17 cellular contexts compared by ENCODE assay signal in genomic region chr6:158665332-158665731, GRCh38. TPM values are rescaled to one million over a fixed set of nuclear protein-coding genes. Genes with fewer than 3 reads are reported as not detected.
DNase-seq lines count a peak whose midpoint lies in the region; ATAC-seq and TF ChIP-seq lines count a peak whose summit lies in the region.
"Had no signal": no experiment of that assay in that cellular context is flagged by ENCODE, and none has a peak within 500 bp of the region (broad histone marks: within the 10 kb centered on the region; RNA-seq: fewer than 3 reads in every experiment).

No MANE protein-coding gene starts in this region.

- TF ChIP-seq CTCF in CD14-positive monocyte (IDR thresholded peaks at IDR 0.05) (no peak), colonic mucosa (IDR thresholded peaks at IDR 0.05) (no peak), psoas muscle (IDR thresholded peaks at IDR 0.05) (no peak)

- DNase-seq in CD14-positive monocyte (ENCODE audit: low spot score) (no peak), colonic mucosa (peak; percentile 15), psoas muscle (no peak), NOMO-1 treated with DMSO at 0.1 percent for 48 hours (lab: John Stamatoyannopoulos, UW; ENCODE audit: unreplicated experiment) (no peak)
- no peak for DNase-seq in activated CD4-positive, alpha-beta T cell treated with anti-CD3 and anti-CD28 coated beads, Interleukin-2, amount 50 U/mL, for 1 hour
- DNase-seq: BE2C, DMS 273 treated with DMSO at 0.1 percent for 48 hours, EL, NCI-H1105 treated with DMSO at 0.1 percent for 48 hours, NCI-H2171, NCI-H446 treated with DMSO at 0.1 percent for 48 hours, NCI-H82, Peyer's patch, SHP77 treated with DMSO at 0.1 percent for 48 hours had no signal

- H3K36me3 ChIP-seq in BLaER1 treated with 17β-estradiol and CSF1 and Interleukin-3, amounts not matched to agents 10 nM and 100 nM: peaks cover 0 to 21% (median 0%) of the 10 kb centered on the region in 11 experiments; a peak in 7 of 22 replicates
- H3K36me3 ChIP-seq in colonic mucosa (no peaks in the 10 kb centered on the region), psoas muscle (ENCODE audit: insufficient read depth in 1 of 2, low read depth in 1 of 2) (peaks cover 0 to 6% of the 10 kb centered on the region in 2 donors)
- H3K36me3 ChIP-seq: BE2C, Peyer's patch had no signal

- no peaks in the 10 kb centered on the region for H3K9me3 Mint-ChIP-seq in CD14-positive monocyte

- H3K4me3 Mint-ChIP-seq in CD14-positive monocyte: no peak overlapping the region

- H3K36me3 Mint-ChIP-seq in CD14-positive monocyte: peaks cover 27 to 31% of the 10 kb centered on the region in 2 donors

- peak overlapping the region in 5 of 11 experiments; percentile 76 to 92 (median 86); a peak in 4 of 22 replicates for H3K9ac ChIP-seq in BLaER1 treated with 17β-estradiol and CSF1 and Interleukin-3, amounts not matched to agents 10 nM and 100 nM
- H3K9ac ChIP-seq in colonic mucosa (ENCODE audit: low read depth in 2 of 2, low read length in 2 of 2): no peak overlapping the region
- H3K9ac ChIP-seq: KMS-11 had no signal

- peaks cover 18 to 98% (median 65%) of the 10 kb centered on the region in 10 experiments; a peak in 19 of 20 replicates for H3K4me1 ChIP-seq in BLaER1 treated with 17β-estradiol and CSF1 and Interleukin-3, amounts not matched to agents 10 nM and 100 nM
- no peaks in the 10 kb centered on the region for H3K4me1 ChIP-seq in colonic mucosa
- peaks cover 58% of the 10 kb centered on the region for H3K4me1 ChIP-seq in psoas muscle
- H3K4me1 ChIP-seq: BE2C had no signal

- H3K4me3 ChIP-seq in BLaER1 treated with 17β-estradiol and CSF1 and Interleukin-3, amounts not matched to agents 10 nM and 100 nM: no peak overlapping the region
- H3K4me3 ChIP-seq in colonic mucosa (no peak overlapping the region), psoas muscle (no peak overlapping the region)
- H3K4me3 ChIP-seq: Peyer's patch had no signal

- peak overlapping the region; percentile 26 to 100 (median 97) for H3K27ac Mint-ChIP-seq in CD14-positive monocyte

- peaks cover 0 to 4% (median 3%) of the 10 kb centered on the region in 3 donors for H3K27me3 Mint-ChIP-seq in CD14-positive monocyte (ENCODE audit: low read depth in 3 of 3)

- intact Hi-C loops in CD14-positive monocyte (cut with micrococcal nuclease) (loop anchor here in 1 of 2 donors (10.0 kb wide), 1 partner anchor 451 kb away; no protein-coding TSS in a partner anchor), colonic mucosa (cut with DNase I) (no loop called here), psoas muscle (cut with DNase I) (no loop called here)

- peak overlapping the region in 7 of 11 experiments; percentile 74 to 95 (median 88); a peak in 12 of 22 replicates for H3K4me2 ChIP-seq in BLaER1 treated with 17β-estradiol and CSF1 and Interleukin-3, amounts not matched to agents 10 nM and 100 nM
- H3K4me2 ChIP-seq: KMS-11 had no signal

- H4K20me1 ChIP-seq in BLaER1 treated with 17β-estradiol and CSF1 and Interleukin-3, amounts not matched to agents 10 nM and 100 nM: no peaks in the 10 kb centered on the region

- 95 to 98% (median 97%) methylated on average over 18 of the region's 18 CpGs for WGBS in psoas muscle, 3 donors

- H3K27ac ChIP-seq in BLaER1 treated with 17β-estradiol and CSF1 and Interleukin-3, amounts not matched to agents 10 nM and 100 nM: peak overlapping the region in 6 of 11 experiments; percentile 88 to 99 (median 98); a peak in 10 of 22 replicates
- H3K27ac ChIP-seq in colonic mucosa: no peak overlapping the region
- H3K27ac ChIP-seq in psoas muscle: peak overlapping the region; percentile 82
- H3K27ac ChIP-seq: KMS-11, Peyer's patch had no signal

- H3K4me1 Mint-ChIP-seq in CD14-positive monocyte: peaks cover 94% of the 10 kb centered on the region

- H3K9me3 ChIP-seq in BLaER1 treated with 17β-estradiol and CSF1 and Interleukin-3, amounts not matched to agents 10 nM and 100 nM (replicated peaks in 1 of 11): peaks cover 0 to 9% (median 0%) of the 10 kb centered on the region in 11 experiments; a peak in 1 of 22 replicates
- H3K9me3 ChIP-seq in colonic mucosa: no peaks in the 10 kb centered on the region
- no peaks in the 10 kb centered on the region for H3K9me3 ChIP-seq in psoas muscle
- H3K9me3 ChIP-seq: BE2C, Peyer's patch had no signal

- peaks cover 0 to 91% (median 85%) of the 10 kb centered on the region in 11 experiments; a peak in 20 of 22 replicates for H3K27me3 ChIP-seq in BLaER1 treated with 17β-estradiol and CSF1 and Interleukin-3, amounts not matched to agents 10 nM and 100 nM
- H3K27me3 ChIP-seq in colonic mucosa (no peaks in the 10 kb centered on the region), psoas muscle (ENCODE audit: insufficient read depth in 3 of 3, low read length in 2 of 3) (no peaks in the 10 kb centered on the region)
- H3K27me3 ChIP-seq: BE2C, Peyer's patch had no signal

- ATAC-seq in psoas muscle: no peak
- ATAC-seq in GM18873 (IDR thresholded peaks at IDR 0.05; ENCODE audit: low FRiP score, unreplicated experiment): no peak

RNA-seq across cellular contexts. Expression of gene SYTL3, which starts 15.5 kb away (rescaled TPM):
- polyA plus RNA-seq in CD14-positive monocyte (10 to 100 TPM; 14.6 to 14.8 TPM), psoas muscle (1 to 10 TPM; 1.7 to 4.1 (median 2.2) TPM)
- total RNA-seq in colonic mucosa (1 to 10 TPM; 1.1 to 3.1 TPM), psoas muscle (10 to 100 TPM in 2 of 4 donors, 1 to 10 TPM in 2; 1.9 to 17.3 (median 11.0) TPM)

RNA-seq across cellular contexts. Expression of gene DYNLT1, which starts 20.8 kb away (rescaled TPM):
- 100 to 1,000 TPM; 286 to 287 TPM for polyA plus RNA-seq in CD14-positive monocyte
- 100 to 1,000 TPM; 140 to 166 TPM for total RNA-seq in colonic mucosa
- total RNA-seq in psoas muscle: 100 to 1,000 TPM; 112 to 146 (median 135) TPM
- polyA plus RNA-seq in psoas muscle: 100 to 1,000 TPM; 150 to 202 (median 177) TPM
